27 cellular contexts compared by ENCODE assay signal in the genomic region with DNA sequence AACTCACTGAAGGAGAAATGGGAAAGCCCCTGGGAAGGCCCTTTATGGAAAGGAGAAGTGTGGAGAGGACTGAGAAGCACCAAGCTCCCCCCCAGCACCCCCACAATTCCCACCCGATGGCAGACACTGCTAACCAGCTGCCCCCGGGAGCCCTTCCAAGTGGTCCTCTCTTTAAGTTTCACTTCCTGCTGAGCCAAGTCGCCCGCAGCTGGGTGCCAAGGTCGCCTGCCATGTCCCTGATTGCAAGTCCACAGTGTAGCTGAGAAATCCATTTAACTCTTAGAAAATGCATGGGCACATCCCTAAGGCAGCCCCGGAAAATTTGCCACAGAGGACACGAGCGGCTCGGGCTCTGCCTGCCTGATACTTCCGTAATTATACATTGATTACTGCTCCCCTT.
DNase-seq lines count a peak whose midpoint lies in the region; FAIRE-seq and TF ChIP-seq lines count a peak whose summit lies in the region.
"Had no signal": no experiment of that assay in that cellular context is flagged by ENCODE, and none has a peak within 500 bp of the region (broad histone marks: within the 10 kb centered on the region; RNA-seq: fewer than 3 reads in every experiment).

No MANE protein-coding gene starts in this region.

- H3K4ac ChIP-seq in H9 (ENCODE audit: low read depth, low read length), result no peak overlapping the region

- no peak overlapping the region for H3K56ac ChIP-seq in H9 (ENCODE audit: insufficient read length, low read depth, low read length)

- H2BK12ac ChIP-seq in H9 (ENCODE audit: insufficient read length, low read depth, low read length), result no peak overlapping the region

- no peak overlapping the region for H4K8ac ChIP-seq in H9 (replicated peaks; ENCODE audit: insufficient read length, low read depth, low read length)

- no peak overlapping the region for H3K4me3 Mint-ChIP-seq in H9
- H3K4me3 Mint-ChIP-seq: activated CD8-positive, alpha-beta T cell treated with anti-CD3 and anti-CD28 coated beads, Interleukin-2, amount 10 ng/mL, durations not matched to agents 7 days and 5 days; activated naive CD8-positive, alpha-beta T cell; effector memory CD8-positive, alpha-beta T cell; naive B cell; stimulated activated naive CD8-positive, alpha-beta T cell treated with anti-CD3 and anti-CD28 coated beads, Interleukin-15, amount 100 ng/mL, for 72 hours had no signal

- intact Hi-C loops in kidney (cut with DNase I) (no loop called here), testis (cut with DNase I; ENCODE audit: low total_unique reads) (no loop called here)

- no peaks in the 10 kb centered on the region for H4K20me1 ChIP-seq in OCI-LY3 (ENCODE audit: insufficient read depth, low read length)
- no peaks in the 10 kb centered on the region for H4K20me1 ChIP-seq in H9 (ENCODE audit: control insufficient read depth, insufficient read depth, insufficient read length)

- no peaks in the 10 kb centered on the region for H3K23me2 ChIP-seq in H9 (ENCODE audit: insufficient read length, low read depth, low read length, poor library complexity, severe bottlenecking)

- H3K23ac ChIP-seq in H9 (ENCODE audit: insufficient read length, low read depth, low read length), result no peak overlapping the region

- no peaks in the 10 kb centered on the region for H3K79me1 ChIP-seq in H9 (ENCODE audit: insufficient read depth, low read depth, low read length, poor library complexity, severe bottlenecking)

- H2BK15ac ChIP-seq in H9 (ENCODE audit: low read depth, low read length), result no peak overlapping the region

- H2BK20ac ChIP-seq in H9 (ENCODE audit: low read depth, low read length, poor library complexity, severe bottlenecking), result no peak overlapping the region

- H3K4me1 ChIP-seq in OCI-LY3 (ENCODE audit: low read length) (peaks cover 18% of the 10 kb centered on the region), kidney (ENCODE audit: control insufficient read depth in 1 of 2, insufficient read depth in 1 of 2, low read depth in 1 of 2, low read length in 2 of 2) (peaks cover 35 to 43% of the 10 kb centered on the region in 2 donors), testis (no peaks in the 10 kb centered on the region), H9 (ENCODE audit: insufficient read depth, low read length) (no peaks in the 10 kb centered on the region)

- no peak overlapping the region for H3K18ac ChIP-seq in H9 (ENCODE audit: insufficient read length, low read depth, low read length)

- H4K91ac ChIP-seq in H9 (ENCODE audit: insufficient read length, low read depth, low read length), result no peak overlapping the region

- FAIRE-seq in kidney (lab: Jason Lieb, UNC), result no peak
- FAIRE-seq: A204.1, GM18507, small intestine, TTC549 had no signal

- no peaks in the 10 kb centered on the region for H3K36me3 Mint-ChIP-seq in H9 (ENCODE audit: insufficient read depth in 1 of 3, low read depth in 3 of 3)
- H3K36me3 Mint-ChIP-seq: activated naive CD8-positive, alpha-beta T cell; naive B cell had no signal

- H3K79me2 ChIP-seq in OCI-LY3 (ENCODE audit: low read length) (no peaks in the 10 kb centered on the region), H9 (ENCODE audit: insufficient read depth, low read length) (no peaks in the 10 kb centered on the region)

- TF ChIP-seq CTCF in OCI-LY3 (IDR thresholded peaks at IDR 0.05; ENCODE audit: low read depth, low read length) (no peak), kidney (IDR thresholded peaks at IDR 0.05; ENCODE audit: borderline replicate concordance, extremely low read depth, insufficient read depth) (no peak), testis (IDR thresholded peaks at IDR 0.05) (no peak), H9 (conservative IDR thresholded peaks at IDR 0.05) (no peak)

- H3K9ac ChIP-seq in OCI-LY3 (ENCODE audit: low read length) (no peak overlapping the region), kidney (ENCODE audit: low read length in 2 of 2) (peak overlapping the region in 1 of 2 donors; percentile 34), H9 (ENCODE audit: extremely low read depth, insufficient read length, low read length) (no peak overlapping the region)

- WGBS in testis, 2 donors, result 67 to 69% methylated on average over 9 to 10 of the region's 10 CpGs
- no CpG with 5 or more reads among the region's 10 CpGs for WGBS in H9 (ENCODE audit: extremely low coverage, insufficient read length, low lambda C conversion rate)

- peak; percentile 11 for DNase-seq in NOMO-1 treated with DMSO at 0.1 percent for 48 hours (lab: John Stamatoyannopoulos, UW; ENCODE audit: unreplicated experiment)
- no peak for DNase-seq in NOMO-1 treated with dmso at 0.1 percent for 144 hours (lab: John Stamatoyannopoulos, UW; ENCODE audit: unreplicated experiment)
- no peak for DNase-seq in kidney
- peak; percentile 28 for DNase-seq in testis
- no peak for DNase-seq in activated gamma-delta T cell (lab: John Stamatoyannopoulos, UW)
- DNase-seq in H9, result no peak
- DNase-seq in NCI-H128 (lab: John Stamatoyannopoulos, UW; ENCODE audit: unreplicated experiment), result no peak
- DNase-seq: activated CD8-positive, alpha-beta T cell treated with anti-CD3 and anti-CD28 coated beads, Interleukin-2, amount 10 ng/mL, durations not matched to agents 7 days and 5 days; AML-193; effector memory CD8-positive, alpha-beta T cell; foreskin fibroblast; left cardiac atrium; naive B cell; NCI-H1694 treated with DMSO at 0.1 percent for 48 hours; NCI-H2171 treated with DMSO at 0.1 percent for 48 hours; NCI-H526; small intestine; stimulated activated CD4-positive, alpha-beta T cell treated with anti-CD3 and anti-CD28 coated beads, Interleukin-1b, Interleukin-23, amount 100 ng/mL, for 48 hours; stimulated activated CD8-positive, alpha-beta memory T cell treated with anti-CD3 and anti-CD28 coated beads, Interleukin-4, amount 100 ng/mL, for 48 hours; stimulated activated naive CD8-positive, alpha-beta T cell treated with anti-CD3 and anti-CD28 coated beads, Interleukin-15, amount 100 ng/mL, for 72 hours had no signal

- peaks cover 4% of the 10 kb centered on the region; the same call in 1 of the 2 replicates for H3K27me3 ChIP-seq in OCI-LY3 (ENCODE audit: low read depth, low read length)
- no peaks in the 10 kb centered on the region for H3K27me3 ChIP-seq in testis
- H3K27me3 ChIP-seq in H9 (ENCODE audit: insufficient read depth, low read length), result no peaks in the 10 kb centered on the region
- H3K27me3 ChIP-seq: tibial artery had no signal

- H3K9me3 Mint-ChIP-seq in H9, result no peaks in the 10 kb centered on the region
- H3K9me3 Mint-ChIP-seq: effector memory CD8-positive, alpha-beta T cell; naive B cell; stimulated activated naive CD8-positive, alpha-beta T cell treated with anti-CD3 and anti-CD28 coated beads, Interleukin-15, amount 100 ng/mL, for 72 hours had no signal

- no peak overlapping the region for H3T11ph ChIP-seq in H9 (ENCODE audit: low read length)

- H3K4me2 ChIP-seq in OCI-LY3 (ENCODE audit: low read length) (peak overlapping the region; percentile 51), H9 (ENCODE audit: insufficient read depth, insufficient read length, low read length) (no peak overlapping the region)

- H4K5ac ChIP-seq in H9 (ENCODE audit: insufficient read length, low read depth, low read length), result no peak overlapping the region

- peak overlapping the region in 1 of 3 experiments; percentile 54; a peak in 1 of 7 replicates for H3K27ac Mint-ChIP-seq in H9
- H3K27ac Mint-ChIP-seq: activated CD8-positive, alpha-beta T cell treated with anti-CD3 and anti-CD28 coated beads, Interleukin-2, amount 10 ng/mL, durations not matched to agents 7 days and 5 days; activated naive CD8-positive, alpha-beta T cell; effector memory CD8-positive, alpha-beta T cell; naive B cell had no signal

- no peak overlapping the region for H2BK120ac ChIP-seq in H9 (ENCODE audit: low read depth, low read length, poor library complexity, severe bottlenecking)

- H3K4me1 Mint-ChIP-seq in H9, result no peaks in the 10 kb centered on the region
- H3K4me1 Mint-ChIP-seq: naive B cell; stimulated activated naive CD8-positive, alpha-beta T cell treated with anti-CD3 and anti-CD28 coated beads, Interleukin-15, amount 100 ng/mL, for 72 hours had no signal

- H3K4me3 ChIP-seq in OCI-LY3 (ENCODE audit: low read length), result peak overlapping the region; percentile 12; the same call in 1 of the 2 replicates
- H3K4me3 ChIP-seq in kidney (ENCODE audit: low read length in 2 of 2), result no peak overlapping the region
- no peak overlapping the region for H3K4me3 ChIP-seq in testis
- H3K4me3 ChIP-seq: coronary artery, tibial artery had no signal

- no peak for TF ChIP-seq POLR2A in testis (IDR thresholded peaks at IDR 0.05)

- H3K27me3 Mint-ChIP-seq in H9 (ENCODE audit: low read depth), result peaks cover under 1% of the 10 kb centered on the region; the same call in 1 of the 2 replicates
- H3K27me3 Mint-ChIP-seq: stimulated activated naive CD8-positive, alpha-beta T cell treated with anti-CD3 and anti-CD28 coated beads, Interleukin-15, amount 100 ng/mL, for 72 hours had no signal

- no peak overlapping the region for H2AK5ac ChIP-seq in H9 (ENCODE audit: insufficient read length, low read length)

- no peaks in the 10 kb centered on the region for H3K9me3 ChIP-seq in OCI-LY3 (ENCODE audit: insufficient read depth, low read length)
- H3K9me3 ChIP-seq in kidney (ENCODE audit: control insufficient read depth in 1 of 2, low read length in 2 of 2), result no peaks in the 10 kb centered on the region
- H3K9me3 ChIP-seq in testis, result no peaks in the 10 kb centered on the region
- H3K9me3 ChIP-seq in H9 (ENCODE audit: control insufficient read depth, low read depth, low read length), result no peaks in the 10 kb centered on the region
- H3K9me3 ChIP-seq: tibial artery had no signal

- H2BK5ac ChIP-seq in H9 (ENCODE audit: insufficient read length, low read length), result no peak overlapping the region

- H2AFZ ChIP-seq in OCI-LY3 (ENCODE audit: low read depth, low read length) (no peak overlapping the region), H9 (ENCODE audit: low read length) (no peak overlapping the region)

- H3K27ac ChIP-seq in OCI-LY3 (ENCODE audit: low read length) (no peak overlapping the region), kidney (ENCODE audit: low read depth in 2 of 2, low read length in 2 of 2) (peak overlapping the region; percentile 49 to 59), testis (no peak overlapping the region), H9 (ENCODE audit: insufficient read length, low read depth, low read length) (no peak overlapping the region)
- H3K27ac ChIP-seq: coronary artery, tibial artery had no signal

- no peak overlapping the region for H3K14ac ChIP-seq in H9 (ENCODE audit: insufficient read depth, low read length)

- H3K36me3 ChIP-seq in OCI-LY3 (replicated peaks; ENCODE audit: low read depth, low read length) (no peaks in the 10 kb centered on the region), kidney (ENCODE audit: control insufficient read depth in 1 of 2, insufficient read depth in 2 of 2, low read length in 2 of 2) (no peaks in the 10 kb centered on the region), testis (ENCODE audit: low read depth, missing control alignments) (no peaks in the 10 kb centered on the region)
- H3K36me3 ChIP-seq: tibial artery had no signal

Comparison
In these comparisons a context has a peak if more than half of its experiments do, and no peak if none do; other contexts are left out.
1. DNase-seq: peak in NOMO-1 treated with DMSO at 0.1 percent for 48 hours (single experiment) and testis (single experiment); none in NOMO-1 treated with dmso at 0.1 percent for 144 hours (single experiment), kidney (single experiment), activated gamma-delta T cell (single experiment), H9 (single experiment) and NCI-H128 (single experiment).
2. H3K27ac ChIP-seq: peak in kidney (2 of 2); none in OCI-LY3 (single experiment), testis (0 of 2) and H9 (single experiment).